ENCODE assay signal across 17 cellular contexts in the genomic region with DNA sequence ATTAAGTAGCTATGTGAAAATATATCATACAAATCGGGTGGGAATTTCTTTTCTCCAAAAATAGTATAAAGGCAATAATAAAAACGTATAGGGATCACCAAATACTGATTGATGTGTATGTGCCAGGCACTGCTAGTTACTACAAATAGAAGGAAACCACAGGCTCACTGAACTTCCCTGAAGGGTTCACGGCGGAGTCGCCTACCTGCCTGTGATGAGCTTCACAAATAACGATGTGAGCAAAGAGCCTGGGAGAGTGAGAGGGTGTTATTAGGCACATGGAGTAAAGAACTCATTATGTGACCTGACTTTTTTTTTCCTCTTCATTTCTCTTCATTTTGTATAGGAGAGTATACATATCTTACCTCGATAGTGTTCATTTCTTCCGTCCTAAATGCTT. TPM values are rescaled to one million over a fixed set of nuclear protein-coding genes. Genes with fewer than 3 reads are reported as not detected.
A peak's percentile ranks its signal among the peaks of the same experiment; 100 is the strongest.
DNase-seq lines count a peak whose midpoint lies in the region; ATAC-seq and TF ChIP-seq lines count a peak whose summit lies in the region.
"Had no signal": no experiment of that assay in that cellular context is flagged by ENCODE, and none has a peak within 500 bp of the region (broad histone marks: within the 10 kb centered on the region; RNA-seq: fewer than 3 reads in every experiment).

No MANE protein-coding gene starts in this region.

- no peaks in the 10 kb centered on the region for H3K9me3 Mint-ChIP-seq in activated CD4-positive, alpha-beta T cell treated with anti-CD3 and anti-CD28 coated beads, Interleukin-2, amount 10 ng/mL, durations not matched to agents 7 days and 5 days
- H3K9me3 Mint-ChIP-seq in activated naive CD8-positive, alpha-beta T cell (ENCODE audit: low read depth): no peaks in the 10 kb centered on the region
- H3K9me3 Mint-ChIP-seq in activated naive CD8-positive, alpha-beta T cell treated with anti-CD3 and anti-CD28 coated beads, Interleukin-2, amount 50 U/mL, for 24 hours: no peaks in the 10 kb centered on the region
- H3K9me3 Mint-ChIP-seq in naive B cell: no peaks in the 10 kb centered on the region
- no peaks in the 10 kb centered on the region for H3K9me3 Mint-ChIP-seq in stimulated activated naive B cell treated with anti-CD40 and anti-IgM and Interleukin-4, amounts not matched to agents 10 μg/mL and 1 μg/mL and 100 μg/mL, for 72 hours
- H3K9me3 Mint-ChIP-seq: CD8-positive, alpha-beta T cell; GM23338 had no signal

- DNase-seq in activated CD4-positive, alpha-beta T cell treated with anti-CD3 and anti-CD28 coated beads, Interleukin-2, amount 10 ng/mL, durations not matched to agents 7 days and 5 days: no peak
- no peak for DNase-seq in activated CD4-positive, alpha-beta T cell treated with anti-CD3 and anti-CD28 coated beads, Interleukin-2, amount 50 U/mL, for 4 hours
- no peak for DNase-seq in activated naive CD8-positive, alpha-beta T cell treated with anti-CD3 and anti-CD28 coated beads, Interleukin-2, amount 50 U/mL, for 24 hours
- no peak for DNase-seq in naive B cell
- DNase-seq in stimulated activated naive B cell treated with anti-CD40 and anti-IgM and Interleukin-4, amounts not matched to agents 10 μg/mL and 1 μg/mL and 100 μg/mL, for 72 hours: no peak
- no peak for DNase-seq in foreskin fibroblast
- no peak for DNase-seq in GM19238 (ENCODE audit: insufficient read length, low spot score)
- DNase-seq: 8988T; Calu3; CD8-positive, alpha-beta T cell; DMS79 treated with DMSO at 0.1 percent for 48 hours; GF-D8; HCEC 1CT had no signal

- CTCF ChIA-PET in activated CD4-positive, alpha-beta T cell treated with anti-CD3 and anti-CD28 coated beads, Interleukin-2, amount 10 ng/mL, durations not matched to agents 7 days and 5 days (lab: Charles Lee): no interaction called here

- no peaks in the 10 kb centered on the region for H3K27me3 Mint-ChIP-seq in activated CD4-positive, alpha-beta T cell treated with anti-CD3 and anti-CD28 coated beads, Interleukin-2, amount 10 ng/mL, durations not matched to agents 7 days and 5 days
- H3K27me3 Mint-ChIP-seq in activated naive CD8-positive, alpha-beta T cell: no peaks in the 10 kb centered on the region
- no peaks in the 10 kb centered on the region for H3K27me3 Mint-ChIP-seq in activated naive CD8-positive, alpha-beta T cell treated with anti-CD3 and anti-CD28 coated beads, Interleukin-2, amount 50 U/mL, for 24 hours
- H3K27me3 Mint-ChIP-seq in naive B cell: no peaks in the 10 kb centered on the region
- H3K27me3 Mint-ChIP-seq in stimulated activated naive B cell treated with anti-CD40 and anti-IgM and Interleukin-4, amounts not matched to agents 10 μg/mL and 1 μg/mL and 100 μg/mL, for 72 hours: no peaks in the 10 kb centered on the region
- H3K27me3 Mint-ChIP-seq: B cell had no signal

- H3K36me3 Mint-ChIP-seq in activated CD4-positive, alpha-beta T cell treated with anti-CD3 and anti-CD28 coated beads, Interleukin-2, amount 10 ng/mL, durations not matched to agents 7 days and 5 days (ENCODE audit: low read depth): peaks cover 64% of the 10 kb centered on the region
- peaks cover 6% of the 10 kb centered on the region for H3K36me3 Mint-ChIP-seq in activated naive CD8-positive, alpha-beta T cell
- H3K36me3 Mint-ChIP-seq in activated naive CD8-positive, alpha-beta T cell treated with anti-CD3 and anti-CD28 coated beads, Interleukin-2, amount 50 U/mL, for 24 hours (ENCODE audit: low read depth): peaks cover 56% of the 10 kb centered on the region
- H3K36me3 Mint-ChIP-seq in naive B cell: peaks cover 9 to 16% of the 10 kb centered on the region in 2 donors
- peaks cover 23 to 47% of the 10 kb centered on the region in 2 donors for H3K36me3 Mint-ChIP-seq in stimulated activated naive B cell treated with anti-CD40 and anti-IgM and Interleukin-4, amounts not matched to agents 10 μg/mL and 1 μg/mL and 100 μg/mL, for 72 hours

- H3K27ac Mint-ChIP-seq in activated CD4-positive, alpha-beta T cell treated with anti-CD3 and anti-CD28 coated beads, Interleukin-2, amount 10 ng/mL, durations not matched to agents 7 days and 5 days: peak overlapping the region; percentile 28
- H3K27ac Mint-ChIP-seq in activated naive CD8-positive, alpha-beta T cell: peak overlapping the region; percentile 56
- H3K27ac Mint-ChIP-seq in activated naive CD8-positive, alpha-beta T cell treated with anti-CD3 and anti-CD28 coated beads, Interleukin-2, amount 50 U/mL, for 24 hours: no peak overlapping the region
- H3K27ac Mint-ChIP-seq in naive B cell: peak overlapping the region in 4 of 6 donors; percentile 6 to 36 (median 27)
- H3K27ac Mint-ChIP-seq in stimulated activated naive B cell treated with anti-CD40 and anti-IgM and Interleukin-4, amounts not matched to agents 10 μg/mL and 1 μg/mL and 100 μg/mL, for 72 hours: peak overlapping the region; percentile 5
- H3K27ac Mint-ChIP-seq: B cell, GM23338 had no signal

- TF ChIP-seq CTCF in foreskin fibroblast (IDR thresholded peaks at IDR 0.05; ENCODE audit: low read depth, low read length): no peak

- H3K4me3 Mint-ChIP-seq in activated CD4-positive, alpha-beta T cell treated with anti-CD3 and anti-CD28 coated beads, Interleukin-2, amount 10 ng/mL, durations not matched to agents 7 days and 5 days: no peak overlapping the region
- no peak overlapping the region for H3K4me3 Mint-ChIP-seq in activated naive CD8-positive, alpha-beta T cell
- no peak overlapping the region for H3K4me3 Mint-ChIP-seq in activated naive CD8-positive, alpha-beta T cell treated with anti-CD3 and anti-CD28 coated beads, Interleukin-2, amount 50 U/mL, for 24 hours
- no peak overlapping the region for H3K4me3 Mint-ChIP-seq in naive B cell
- no peak overlapping the region for H3K4me3 Mint-ChIP-seq in stimulated activated naive B cell treated with anti-CD40 and anti-IgM and Interleukin-4, amounts not matched to agents 10 μg/mL and 1 μg/mL and 100 μg/mL, for 72 hours
- H3K4me3 Mint-ChIP-seq: B cell; CD8-positive, alpha-beta T cell; GM23338 had no signal

- POLR2A ChIA-PET in activated CD4-positive, alpha-beta T cell treated with anti-CD3 and anti-CD28 coated beads, Interleukin-2, amount 10 ng/mL, durations not matched to agents 7 days and 5 days (lab: Charles Lee): no interaction called here

- no peaks in the 10 kb centered on the region for H3K4me1 Mint-ChIP-seq in activated CD4-positive, alpha-beta T cell treated with anti-CD3 and anti-CD28 coated beads, Interleukin-2, amount 10 ng/mL, durations not matched to agents 7 days and 5 days
- no peaks in the 10 kb centered on the region for H3K4me1 Mint-ChIP-seq in activated naive CD8-positive, alpha-beta T cell (ENCODE audit: low read depth)
- no peaks in the 10 kb centered on the region for H3K4me1 Mint-ChIP-seq in activated naive CD8-positive, alpha-beta T cell treated with anti-CD3 and anti-CD28 coated beads, Interleukin-2, amount 50 U/mL, for 24 hours
- H3K4me1 Mint-ChIP-seq in naive B cell: no peaks in the 10 kb centered on the region
- no peaks in the 10 kb centered on the region for H3K4me1 Mint-ChIP-seq in stimulated activated naive B cell treated with anti-CD40 and anti-IgM and Interleukin-4, amounts not matched to agents 10 μg/mL and 1 μg/mL and 100 μg/mL, for 72 hours
- H3K4me1 Mint-ChIP-seq: B cell, GM23338 had no signal

- no peak for ATAC-seq in activated naive CD8-positive, alpha-beta T cell treated with anti-CD3 and anti-CD28 coated beads, Interleukin-2, amount 50 U/mL, for 24 hours
- ATAC-seq in naive B cell (ENCODE audit: low read depth in 2 of 2): no peak
- ATAC-seq in stimulated activated naive B cell treated with anti-CD40 and anti-IgM and Interleukin-4, amounts not matched to agents 10 μg/mL and 1 μg/mL and 100 μg/mL, for 72 hours (replicated peaks): no peak
- ATAC-seq: CD8-positive, alpha-beta T cell; GM23338 had no signal

- no peak overlapping the region for H3K4me3 ChIP-seq in foreskin fibroblast (ENCODE audit: low read depth in 1 of 2, low read length in 2 of 2)
- H3K4me3 ChIP-seq: BLaER1 treated with 17β-estradiol and CSF1 and Interleukin-3, amounts not matched to agents 10 nM and 100 nM; GM23338 had no signal

RNA-seq across cellular contexts. Expression of gene L3MBTL2, which starts 36.0 kb away (rescaled TPM):
- 10 to 100 TPM; 37.0 to 37.2 TPM for total RNA-seq in activated CD4-positive, alpha-beta T cell treated with anti-CD3 and anti-CD28 coated beads, Interleukin-2, amount 10 ng/mL, durations not matched to agents 7 days and 5 days
- 10 to 100 TPM; 21.2 to 29.8 (median 22.4) TPM for polyA plus RNA-seq in naive B cell (ENCODE audit: low read depth in 6 of 6)
